Comparison of ENCODE assay signal across 1 cellular context in genomic region chr2:43995733-43996533, GRCh38.
TF ChIP-seq lines count a peak whose summit lies in the region.

TSS of gene LRPPRC (minus strand) at chr2:43995989. CDS start at chr2:43995947, 42 bp downstream.

TF ChIP-seq in A549, 52 proteins besides CTCF, POLR2A, EP300 and RAD21 (continued from another document):
- TF ChIP-seq ELK1 (IDR thresholded peaks at IDR 0.05; ENCODE audit: low read depth, low read length) (no peak), CHD4 (IDR thresholded peaks at IDR 0.05; ENCODE audit: borderline replicate concordance) (no peak), PHF8 (IDR thresholded peaks at IDR 0.05; ENCODE audit: borderline replicate concordance, low read depth) (peak; percentile 98), ESRRA (IDR thresholded peaks at IDR 0.05; ENCODE audit: borderline replicate concordance, low read length) (no peak), HOXA7 (CRISPR knock-in tag; IDR thresholded peaks at IDR 0.05) (no peak), CBX2 (IDR thresholded peaks at IDR 0.05; ENCODE audit: borderline replicate concordance, low read depth) (no peak), EHF (CRISPR knock-in tag; IDR thresholded peaks at IDR 0.05) (no peak), FOXS1 (CRISPR knock-in tag; IDR thresholded peaks at IDR 0.05) (no peak), HDAC2 (IDR thresholded peaks at IDR 0.05) (no peak), KDM1A (IDR thresholded peaks at IDR 0.05; ENCODE audit: low read depth) (no peak), HEYL (CRISPR knock-in tag; IDR thresholded peaks at IDR 0.05) (no peak), ZSCAN20 (CRISPR knock-in tag; IDR thresholded peaks at IDR 0.05) (no peak), RFX5 (IDR thresholded peaks at IDR 0.05) (no peak), NFE2L2 (conservative IDR thresholded peaks at IDR 0.05; ENCODE audit: low read length) (no peak), BHLHE40 (IDR thresholded peaks at IDR 0.05; ENCODE audit: low read depth, low read length) (peak; percentile 88), JUN (IDR thresholded peaks at IDR 0.05) (peak; percentile 89 to 94), FOSB (CRISPR knock-in tag; IDR thresholded peaks at IDR 0.05) (no peak), HOXB5 (CRISPR knock-in tag; IDR thresholded peaks at IDR 0.05) (0 out of 2 replicates have a peak, but pooled peaks have one; percentile 7), MYC (IDR thresholded peaks at IDR 0.05; ENCODE audit: borderline replicate concordance, low read length) (peak; percentile 95), RNF2 (IDR thresholded peaks at IDR 0.05; ENCODE audit: borderline replicate concordance, low read depth) (no peak), JUNB (IDR thresholded peaks at IDR 0.05) (no peak), USF2 (IDR thresholded peaks at IDR 0.05) (peak; percentile 89), TFCP2L1 (CRISPR knock-in tag; IDR thresholded peaks at IDR 0.05) (no peak), CEBPB (IDR thresholded peaks at IDR 0.05) (no peak), SREBF2 (IDR thresholded peaks at IDR 0.05) (no peak), REST (IDR thresholded peaks at IDR 0.05) (peak; percentile 43), KDM5A (IDR thresholded peaks at IDR 0.05) (peak; percentile 94), MAX (IDR thresholded peaks at IDR 0.05) (peak; percentile 96), HES2 (IDR thresholded peaks at IDR 0.05) (no peak), ATOH8 (CRISPR knock-in tag; IDR thresholded peaks at IDR 0.05; ENCODE audit: low read depth) (no peak), CBX8 (IDR thresholded peaks at IDR 0.05) (no peak), ZC3H11A (IDR thresholded peaks at IDR 0.05) (no peak), NPAS2 (CRISPR knock-in tag; IDR thresholded peaks at IDR 0.05; ENCODE audit: borderline replicate concordance) (no peak), TP53 (CRISPR knock-in tag; IDR thresholded peaks at IDR 0.05) (no peak; the same call in 1 of the 2 replicates)
